ENCODE assay signal across 9 cellular contexts in the genomic region with DNA sequence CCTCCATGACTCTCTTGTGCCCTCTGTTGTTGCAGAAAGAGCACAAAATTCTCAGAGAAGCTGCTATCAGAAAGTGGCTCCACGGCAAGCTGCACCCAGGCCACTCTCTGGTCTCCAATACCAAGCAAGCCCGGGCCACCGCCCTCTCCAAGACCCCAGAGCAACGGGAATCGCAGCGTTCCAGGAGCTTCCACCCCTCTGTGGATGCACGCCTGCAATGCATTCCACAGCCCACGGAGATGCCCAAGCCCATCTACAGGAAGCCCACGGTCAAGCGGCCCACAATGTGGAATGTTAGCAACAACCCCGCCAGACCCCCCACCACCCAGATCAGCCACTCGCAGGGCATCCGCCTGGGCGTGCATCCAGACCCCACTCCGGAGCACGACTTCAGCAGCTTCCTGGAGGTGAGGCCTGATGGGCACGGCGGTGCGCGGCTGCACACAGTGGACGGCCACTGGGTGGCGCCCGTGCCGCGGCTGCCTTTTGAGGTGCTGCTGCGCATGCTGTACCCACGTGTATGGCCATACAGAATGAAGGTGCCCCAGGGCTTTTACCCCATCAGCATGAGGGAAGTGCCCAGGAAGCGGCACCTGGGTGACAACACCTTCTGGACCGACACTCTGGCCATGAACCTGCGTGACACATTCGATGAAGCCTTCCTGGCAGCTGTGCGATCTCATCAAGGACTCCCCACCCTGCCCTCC. TPM values are rescaled to one million over a fixed set of nuclear protein-coding genes. Genes with fewer than 3 reads are reported as not detected.
DNase-seq lines count a peak whose midpoint lies in the region; ATAC-seq and TF ChIP-seq lines count a peak whose summit lies in the region.
"Had no signal": no experiment of that assay in that cellular context is flagged by ENCODE, and none has a peak within 500 bp of the region (broad histone marks: within the 10 kb centered on the region; RNA-seq: fewer than 3 reads in every experiment).

No MANE protein-coding gene starts in this region.

- no peak overlapping the region for H3K9ac ChIP-seq in mesenchymal stem cell (ENCODE audit: low read length)

- H3K27me3 ChIP-seq in mesenchymal stem cell (ENCODE audit: control insufficient read depth in 1 of 2, insufficient read depth in 1 of 2, low read length in 2 of 2) = no peaks in the 10 kb centered on the region

- 57% methylated on average over 32 of the region's 32 CpGs for WGBS in mesenchymal stem cell

- no peak overlapping the region for H2BK5ac ChIP-seq in mesenchymal stem cell (ENCODE audit: low read depth, low read length, poor library complexity, severe bottlenecking)

- ATAC-seq in GM19397 (IDR thresholded peaks at IDR 0.05; ENCODE audit: unreplicated experiment) (peak; percentile 93), HG03558 (IDR thresholded peaks at IDR 0.05; ENCODE audit: extremely low read depth, unreplicated experiment) (peak; percentile 88)

- peaks cover 17% of the 10 kb centered on the region for H3K79me1 ChIP-seq in mesenchymal stem cell (replicated peaks; ENCODE audit: low read length, poor library complexity, severe bottlenecking)

- H4K91ac ChIP-seq in mesenchymal stem cell (ENCODE audit: low read length) = no peak overlapping the region

- no peaks in the 10 kb centered on the region for H3K9me3 ChIP-seq in mesenchymal stem cell (ENCODE audit: control insufficient read depth, low read length)

- peak; percentile 23 for TF ChIP-seq CTCF in C4-2B (conservative IDR thresholded peaks at IDR 0.05)

- no peak overlapping the region for H3K23ac ChIP-seq in mesenchymal stem cell (ENCODE audit: low read length in 2 of 2)

- no peak overlapping the region for H3K4me2 ChIP-seq in mesenchymal stem cell (ENCODE audit: low read length, poor library complexity, severe bottlenecking)

- H2BK12ac ChIP-seq in mesenchymal stem cell (ENCODE audit: low read length in 2 of 2) = no peak overlapping the region

- H3K4me1 ChIP-seq in mesenchymal stem cell (ENCODE audit: control insufficient read depth, insufficient read depth, low read depth, low read length) = peaks cover 5% of the 10 kb centered on the region

- no peak overlapping the region for H3K4ac ChIP-seq in mesenchymal stem cell (ENCODE audit: low read depth in 1 of 2, low read length in 2 of 2)

- H3K27ac ChIP-seq in C4-2B = no peak overlapping the region
- H3K27ac ChIP-seq in mesenchymal stem cell (ENCODE audit: low read length, poor library complexity, severe bottlenecking) = no peak overlapping the region
- H3K27ac ChIP-seq: skin epidermis had no signal

- no peak overlapping the region for H3K4me3 ChIP-seq in mesenchymal stem cell (ENCODE audit: insufficient read depth in 1 of 2, low read depth in 1 of 2, low read length in 2 of 2)
- H3K4me3 ChIP-seq: skin epidermis had no signal

- H2AFZ ChIP-seq in mesenchymal stem cell (ENCODE audit: low read depth, low read length) = no peak overlapping the region

- H2BK15ac ChIP-seq in mesenchymal stem cell (ENCODE audit: low read depth, poor library complexity, severe bottlenecking) = no peak overlapping the region

- no peak overlapping the region for H2AK5ac ChIP-seq in mesenchymal stem cell (ENCODE audit: low read length, severe bottlenecking)

- H3K14ac ChIP-seq in mesenchymal stem cell (ENCODE audit: low read length in 2 of 2) = no peak overlapping the region

- no peak overlapping the region for H4K8ac ChIP-seq in mesenchymal stem cell (ENCODE audit: low read length)

- no peak overlapping the region for H2BK120ac ChIP-seq in mesenchymal stem cell (ENCODE audit: low read depth, low read length)

- no peak overlapping the region for H3K18ac ChIP-seq in mesenchymal stem cell (ENCODE audit: low read depth in 1 of 2, low read length in 2 of 2)

- peak; percentile 87 for DNase-seq in activated CD4-positive, CD25-positive, alpha-beta regulatory T cell treated with anti-CD3 and anti-CD28 coated beads, Interleukin-2, amount 50 U/mL, for 72 hours
- DNase-seq in cerebellar cortex (ENCODE audit: low spot score) = peak; percentile 30
- DNase-seq in mesenchymal stem cell = peak; percentile 52
- peak; percentile 56 to 60 for DNase-seq in stimulated activated CD8-positive, alpha-beta memory T cell treated with anti-CD3 and anti-CD28 coated beads, Interleukin-4, amount 100 ng/mL, for 4 hours (ENCODE audit: low read depth in 2 of 2, low spot score in 1 of 2)
- DNase-seq in NCI-H2081 (lab: John Stamatoyannopoulos, UW) = no peak

- H3K36me3 ChIP-seq in mesenchymal stem cell (ENCODE audit: control insufficient read depth in 1 of 2, insufficient read depth in 2 of 2, low read depth in 1 of 2, low read length in 2 of 2) = peaks cover 49 to 60% of the 10 kb centered on the region in 2 experiments

RNA-seq across cellular contexts. Expression of a gene that starts 6.3 kb away (rescaled TPM):
- 2.6 TPM for polyA plus RNA-seq in mesenchymal stem cell (2013, experiment 1 of 2)
- polyA plus RNA-seq in mesenchymal stem cell (2013, experiment 2 of 2) = 2.5 TPM

RNA-seq across cellular contexts. Expression of a gene that starts 9.9 kb away (rescaled TPM):
- polyA plus RNA-seq in mesenchymal stem cell (2013, experiment 1 of 2) = 82.9 TPM
- polyA plus RNA-seq in mesenchymal stem cell (2013, experiment 2 of 2) = 81.2 TPM

RNA-seq across cellular contexts. Expression of a gene that starts 49.0 kb away (rescaled TPM):
- not detected for polyA plus RNA-seq in mesenchymal stem cell (2013, experiment 1 of 2)
- polyA plus RNA-seq in mesenchymal stem cell (2013, experiment 2 of 2) = 0.10 TPM

Comparison
In these comparisons a context has a peak if more than half of its experiments do, and no peak if none do; other contexts are left out.
1. DNase-seq: peak in activated CD4-positive, CD25-positive, alpha-beta regulatory T cell treated with anti-CD3 and anti-CD28 coated beads, Interleukin-2, amount 50 U/mL, for 72 hours (single experiment), cerebellar cortex (single experiment), mesenchymal stem cell (single experiment) and stimulated activated CD8-positive, alpha-beta memory T cell treated with anti-CD3 and anti-CD28 coated beads, Interleukin-4, amount 100 ng/mL, for 4 hours (2 of 2); none in NCI-H2081 (0 of 2).